In genomic region chr4:123856689-123857545, GRCh38 we compare ENCODE assay signal across 1 cellular context.
TF ChIP-seq lines count a peak whose summit lies in the region.

No MANE protein-coding gene starts in this region.

TF ChIP-seq in HepG2, 621 proteins besides CTCF, POLR2A, EP300 and RAD21 (continued from another document and continues in another):
- TF ChIP-seq ZNF142 (CRISPR knock-in tag; IDR thresholded peaks at IDR 0.05) (no peak), ZFAT (CRISPR knock-in tag; conservative IDR thresholded peaks at IDR 0.05) (no peak), CHD4 (IDR thresholded peaks at IDR 0.05; ENCODE audit: borderline replicate concordance, low read length) (peak; percentile 45; the same call in 1 of the 2 replicates), ADNP (CRISPR knock-in tag; IDR thresholded peaks at IDR 0.05) (no peak), ZNF580 (CRISPR knock-in tag; IDR thresholded peaks at IDR 0.05; ENCODE audit: borderline replicate concordance, low read depth) (peak; percentile 87; the same call in 1 of the 2 replicates), NFYC (CRISPR knock-in tag; IDR thresholded peaks at IDR 0.05) (no peak), ZNF33A (CRISPR knock-in tag; IDR thresholded peaks at IDR 0.05; ENCODE audit: borderline replicate concordance) (no peak), U2AF2 (IDR thresholded peaks at IDR 0.05; ENCODE audit: low read depth, low read length) (no peak), ZFP36L1 (CRISPR knock-in tag; IDR thresholded peaks at IDR 0.05) (no peak), CENPT (CRISPR knock-in tag; IDR thresholded peaks at IDR 0.05; ENCODE audit: low read depth) (no peak), ZNF724P (CRISPR knock-in tag; IDR thresholded peaks at IDR 0.05; ENCODE audit: borderline replicate concordance) (no peak), ZBTB25 (CRISPR knock-in tag; IDR thresholded peaks at IDR 0.05) (0 out of 2 replicates have a peak, but pooled peaks have one; percentile 41), HNRNPUL1 (IDR thresholded peaks at IDR 0.05; ENCODE audit: low read depth, low read length) (no peak), CREBL2 (CRISPR knock-in tag; IDR thresholded peaks at IDR 0.05; ENCODE audit: borderline replicate concordance) (no peak), ATM (IDR thresholded peaks at IDR 0.05; ENCODE audit: borderline replicate concordance) (no peak), MTERF4 (CRISPR knock-in tag; IDR thresholded peaks at IDR 0.05) (no peak), ZBTB42 (CRISPR knock-in tag; IDR thresholded peaks at IDR 0.05) (no peak), JARID2 (CRISPR knock-in tag; IDR thresholded peaks at IDR 0.05; ENCODE audit: insufficient replicate concordance) (no peak), ZUFSP (CRISPR knock-in tag; IDR thresholded peaks at IDR 0.05; ENCODE audit: borderline replicate concordance) (no peak), ZNF780A (CRISPR knock-in tag; IDR thresholded peaks at IDR 0.05) (no peak), MED8 (CRISPR knock-in tag; IDR thresholded peaks at IDR 0.05; ENCODE audit: insufficient replicate concordance) (peak; percentile 81), PRMT3 (CRISPR knock-in tag; IDR thresholded peaks at IDR 0.05; ENCODE audit: borderline replicate concordance, low read depth) (no peak), REPIN1 (CRISPR knock-in tag; IDR thresholded peaks at IDR 0.05; ENCODE audit: borderline replicate concordance, low read depth) (no peak), KLF12 (CRISPR knock-in tag; IDR thresholded peaks at IDR 0.05; ENCODE audit: borderline replicate concordance) (no peak), ZNF746 (CRISPR knock-in tag; IDR thresholded peaks at IDR 0.05) (no peak), PTBP1 (IDR thresholded peaks at IDR 0.05; ENCODE audit: low read depth, low read length, poor library complexity, severe bottlenecking) (no peak), FIP1L1 (IDR thresholded peaks at IDR 0.05; ENCODE audit: borderline replicate concordance, insufficient read depth, low read depth, low read length) (no peak), BRD4 (CRISPR knock-in tag; IDR thresholded peaks at IDR 0.05) (peak; percentile 84; the same call in 1 of the 2 replicates), STAT5B (CRISPR knock-in tag; IDR thresholded peaks at IDR 0.05) (0 out of 2 replicates have a peak, but pooled peaks have one; percentile 44), YY1 (IDR thresholded peaks at IDR 0.05; ENCODE audit: insufficient read depth, insufficient replicate concordance, low read depth, low read length) (peak; percentile 60), KDM4B (CRISPR knock-in tag; IDR thresholded peaks at IDR 0.05) (no peak), SMAD3 (CRISPR knock-in tag; IDR thresholded peaks at IDR 0.05) (0 out of 2 replicates have a peak, but pooled peaks have one; percentile 21), E2F5 (CRISPR knock-in tag; conservative IDR thresholded peaks at IDR 0.05) (no peak), SYNCRIP (IDR thresholded peaks at IDR 0.05; ENCODE audit: insufficient read depth, low read depth, low read length) (no peak), MNT (IDR thresholded peaks at IDR 0.05) (no peak), REL (CRISPR knock-in tag; conservative IDR thresholded peaks at IDR 0.05) (no peak), POLR2G (IDR thresholded peaks at IDR 0.05; ENCODE audit: low read depth, low read length) (peak; percentile 50), ZNF12 (CRISPR knock-in tag; IDR thresholded peaks at IDR 0.05) (peak; percentile 90), MATR3 (CRISPR knock-in tag; IDR thresholded peaks at IDR 0.05) (no peak), ZNF574 (CRISPR knock-in tag; IDR thresholded peaks at IDR 0.05) (peak; percentile 59; the same call in 1 of the 2 replicates), ZNF556 (CRISPR knock-in tag; IDR thresholded peaks at IDR 0.05; ENCODE audit: borderline replicate concordance) (peak; percentile 45; the same call in 1 of the 2 replicates), PHF21A (CRISPR knock-in tag; IDR thresholded peaks at IDR 0.05) (peak; percentile 90), KDM2A (CRISPR knock-in tag; IDR thresholded peaks at IDR 0.05; ENCODE audit: borderline replicate concordance, low read depth) (no peak), ZNF160 (CRISPR knock-in tag; IDR thresholded peaks at IDR 0.05) (no peak), ZNF501 (CRISPR knock-in tag; IDR thresholded peaks at IDR 0.05) (peak; percentile 62; the same call in 1 of the 2 replicates), ZNF484 (CRISPR knock-in tag; IDR thresholded peaks at IDR 0.05; ENCODE audit: borderline replicate concordance, low read depth) (no peak), ZNF558 (CRISPR knock-in tag; IDR thresholded peaks at IDR 0.05; ENCODE audit: borderline replicate concordance) (no peak), MEIS2 (CRISPR knock-in tag; IDR thresholded peaks at IDR 0.05) (peak; percentile 92), TSC22D2 (CRISPR knock-in tag; IDR thresholded peaks at IDR 0.05; ENCODE audit: borderline replicate concordance) (no peak), BORCS8-MEF2B (CRISPR knock-in tag; IDR thresholded peaks at IDR 0.05) (no peak), PATZ1 (CRISPR knock-in tag; IDR thresholded peaks at IDR 0.05) (peak; percentile 47; the same call in 1 of the 2 replicates)
